In genomic region chr1:168628807-168629206, GRCh38 we compare ENCODE assay signal across 15 cellular contexts. TPM values are rescaled to one million over a fixed set of nuclear protein-coding genes. Genes with fewer than 3 reads are reported as not detected.
A peak's percentile ranks its signal among the peaks of the same experiment; 100 is the strongest.
DNase-seq lines count a peak whose midpoint lies in the region; TF ChIP-seq lines count a peak whose summit lies in the region.
"Had no signal": no experiment of that assay in that cellular context is flagged by ENCODE, and none has a peak within 500 bp of the region (broad histone marks: within the 10 kb centered on the region; RNA-seq: fewer than 3 reads in every experiment).

No MANE protein-coding gene starts in this region.

- H4K20me1 ChIP-seq in PC-9 (ENCODE audit: insufficient read depth) (no peaks in the 10 kb centered on the region), fibroblast of lung (ENCODE audit: control insufficient read depth, extremely low read depth, insufficient read depth, low read length) (no peaks in the 10 kb centered on the region)

- TF ChIP-seq CTCF in PC-9 (conservative IDR thresholded peaks at IDR 0.05): no peak
- no peak for TF ChIP-seq CTCF in fibroblast of lung (conservative IDR thresholded peaks at IDR 0.05 in 1 of 2, IDR thresholded peaks at IDR 0.05 in 1 of 2; ENCODE audit: low read depth in 1 of 2, low read length in 2 of 2)

- H3K9me3 ChIP-seq in PC-9 (ENCODE audit: insufficient read depth, low read depth) (no peaks in the 10 kb centered on the region), fibroblast of lung (ENCODE audit: control insufficient read depth, insufficient read depth, low read depth, low read length) (no peaks in the 10 kb centered on the region)
- H3K9me3 ChIP-seq: ascending aorta had no signal

- H3K4me2 ChIP-seq in PC-9: peak overlapping the region; percentile 6; the same call in 1 of the 2 replicates
- H3K4me2 ChIP-seq in fibroblast of lung (ENCODE audit: extremely low read depth, insufficient read depth, low read length): no peak overlapping the region

- no peak overlapping the region for H3K4me3 ChIP-seq in PC-9
- no peak overlapping the region for H3K4me3 ChIP-seq in fibroblast of lung (replicated peaks in 1 of 4; ENCODE audit: control extremely low read depth in 1 of 4, insufficient read depth in 1 of 4, low read depth in 3 of 4, low read length in 4 of 4)
- H3K4me3 ChIP-seq: ascending aorta, SK-N-MC had no signal

- intact Hi-C loops in activated naive CD4-positive, alpha-beta T cell treated with anti-CD3 and anti-CD28 coated beads for 36 hours (cut with micrococcal nuclease): loop anchor here (2.0 kb wide), 1 partner anchor 510 kb away; no protein-coding TSS in a partner anchor
- intact Hi-C loops in PC-9 (cut with micrococcal nuclease; ENCODE audit: unreplicated experiment): loop anchor here (2.0 to 10.0 kb wide), 2 partner anchors 276 to 484 kb away; no protein-coding TSS in a partner anchor

- no TSS peak for BruUV-seq in PC-9 (replicated peaks; lab: Mats Ljungman, UMichigan)

- H3K9me3 Mint-ChIP-seq in activated naive CD4-positive, alpha-beta T cell treated with anti-CD3 and anti-CD28 coated beads for 36 hours: no peaks in the 10 kb centered on the region

- peak overlapping the region; percentile 62 for H3K27ac ChIP-seq in PC-9
- H3K27ac ChIP-seq in fibroblast of lung (ENCODE audit: insufficient read depth, low read length): no peak overlapping the region
- H3K27ac ChIP-seq: ascending aorta, SK-N-MC had no signal

- H3K36me3 ChIP-seq in PC-9 (ENCODE audit: low read depth): no peaks in the 10 kb centered on the region
- H3K36me3 ChIP-seq in fibroblast of lung (ENCODE audit: control insufficient read depth, insufficient read depth, low read length): no peaks in the 10 kb centered on the region
- H3K36me3 ChIP-seq: ascending aorta had no signal

- DNase-seq in activated naive CD4-positive, alpha-beta T cell treated with anti-CD3 and anti-CD28 coated beads for 36 hours: peak; percentile 29
- no peak for DNase-seq in activated naive CD4-positive, alpha-beta T cell (lab: John Stamatoyannopoulos, UW)
- DNase-seq in PC-9 (peak; percentile 62 to 97), fibroblast of lung (ENCODE audit: low read depth in 2 of 2) (peak; percentile 35 to 98), D341Med (ENCODE audit: low spot score) (no peak), dermis blood vessel endothelial cell (no peak), SIG-M5 treated with dmso at 0.1 percent for 504 hours (lab: John Stamatoyannopoulos, UW; ENCODE audit: unreplicated experiment) (no peak)
- DNase-seq in stimulated activated CD4-positive, alpha-beta T cell treated with anti-CD3 and anti-CD28 coated beads, Interleukin-2, amount 100 ng/mL, for 4 hours (ENCODE audit: low read depth): peak; percentile 0
- DNase-seq: activated CD4-positive, alpha-beta T cell treated with anti-CD3 and anti-CD28 coated beads, Interleukin-2, amount 50 U/mL, for 1 hour; H7; left ventricle myocardium superior; NCI-H510A had no signal

- H3K4me1 ChIP-seq in PC-9 (replicated peaks; ENCODE audit: insufficient read depth): peaks cover 14% of the 10 kb centered on the region
- H3K4me1 ChIP-seq in fibroblast of lung (ENCODE audit: control insufficient read depth, extremely low read depth, insufficient read depth, low read length): no peaks in the 10 kb centered on the region
- H3K4me1 ChIP-seq: ascending aorta had no signal

- H3K79me2 ChIP-seq in PC-9 (ENCODE audit: low read depth) (no peaks in the 10 kb centered on the region), fibroblast of lung (ENCODE audit: control insufficient read depth, insufficient read depth, low read length) (no peaks in the 10 kb centered on the region)

- peaks cover 8% of the 10 kb centered on the region for H3K4me1 Mint-ChIP-seq in activated naive CD4-positive, alpha-beta T cell treated with anti-CD3 and anti-CD28 coated beads for 36 hours (ENCODE audit: low read depth)
- H3K4me1 Mint-ChIP-seq: B cell had no signal

- H3K27ac Mint-ChIP-seq in activated naive CD4-positive, alpha-beta T cell treated with anti-CD3 and anti-CD28 coated beads for 36 hours: no peak overlapping the region
- H3K27ac Mint-ChIP-seq: B cell had no signal

- no peaks in the 10 kb centered on the region for H3K9me2 ChIP-seq in PC-9 (ENCODE audit: insufficient read depth)

- no peak overlapping the region for H3K9ac ChIP-seq in fibroblast of lung (ENCODE audit: insufficient read depth, low read length)

- H2AFZ ChIP-seq in PC-9 (no peak overlapping the region), fibroblast of lung (ENCODE audit: low read length) (no peak overlapping the region)

- CTCF ChIA-PET in activated naive CD4-positive, alpha-beta T cell treated with anti-CD3 and anti-CD28 coated beads for 36 hours (lab: Charles Lee): no interaction called here
- CTCF ChIA-PET in PC-9 (lab: Charles Lee): interaction anchor here (0.6 to 1.5 kb wide), 2 partner anchors 26 to 278 kb away, joined by 3 to 4 read pairs; no protein-coding TSS in a partner anchor

- H3K27me3 ChIP-seq in PC-9 (ENCODE audit: insufficient read depth, low read depth) (no peaks in the 10 kb centered on the region), fibroblast of lung (ENCODE audit: control insufficient read depth, insufficient read depth, low read length) (no peaks in the 10 kb centered on the region)
- H3K27me3 ChIP-seq: ascending aorta had no signal

- H3K27me3 Mint-ChIP-seq in activated naive CD4-positive, alpha-beta T cell treated with anti-CD3 and anti-CD28 coated beads for 36 hours (ENCODE audit: low read depth): peaks cover 10% of the 10 kb centered on the region

- H3K36me3 Mint-ChIP-seq in activated naive CD4-positive, alpha-beta T cell treated with anti-CD3 and anti-CD28 coated beads for 36 hours (ENCODE audit: low read depth): no peaks in the 10 kb centered on the region

- POLR2A ChIA-PET in PC-9 (lab: Charles Lee; ENCODE audit: unreplicated experiment): interaction anchor here (0.6 kb wide), 3 partner anchors 253 to 1265 kb away, joined by 3 to 7 read pairs (median 5); partner anchors contain the start of gene SCYL3

- no peak overlapping the region for H3K4me3 Mint-ChIP-seq in activated naive CD4-positive, alpha-beta T cell treated with anti-CD3 and anti-CD28 coated beads for 36 hours
- H3K4me3 Mint-ChIP-seq: B cell had no signal

- H3F3A ChIP-seq in PC-9 (ENCODE audit: insufficient read depth, low read depth): peaks cover 5% of the 10 kb centered on the region

RNA-seq across cellular contexts. Expression of gene XCL1, which starts 52.4 kb away (rescaled TPM):
- total RNA-seq in activated naive CD4-positive, alpha-beta T cell treated with anti-CD3 and anti-CD28 coated beads for 36 hours: not detected
- total RNA-seq in PC-9 (2021) (not detected in 2 replicates), fibroblast of lung (not detected in 2 replicates), dermis blood vessel endothelial cell (not detected in 2 replicates)
- not detected in 2 replicates for polyA plus RNA-seq in fibroblast of lung
- polyA plus RNA-seq in fibroblast of lung (2012): not detected in 2 replicates
- polyA minus RNA-seq in fibroblast of lung (ENCODE audit: low replicate concordance): 0.90 TPM in 1 of 2 replicates, not detected in the other
- total RNA-seq: ascending aorta, B cell had no signal

Comparison
In these comparisons a context has a peak if more than half of its experiments do, and no peak if none do; other contexts are left out.
1. DNase-seq: peak in activated naive CD4-positive, alpha-beta T cell treated with anti-CD3 and anti-CD28 coated beads for 36 hours (single experiment), PC-9 (2 of 2), fibroblast of lung (2 of 2) and stimulated activated CD4-positive, alpha-beta T cell treated with anti-CD3 and anti-CD28 coated beads, Interleukin-2, amount 100 ng/mL, for 4 hours (single experiment); none in activated naive CD4-positive, alpha-beta T cell (0 of 4), D341Med (single experiment), dermis blood vessel endothelial cell (single experiment) and SIG-M5 treated with dmso at 0.1 percent for 504 hours (single experiment).